Comparison of ENCODE assay signal across 12 cellular contexts in genomic region chr1:6484826-6485139, GRCh38. TPM values are rescaled to one million over a fixed set of nuclear protein-coding genes. Genes with fewer than 3 reads are reported as not detected.
A peak's percentile ranks its signal among the peaks of the same experiment; 100 is the strongest.
DNase-seq lines count a peak whose midpoint lies in the region; ATAC-seq and TF ChIP-seq lines count a peak whose summit lies in the region.
"Had no signal": no experiment of that assay in that cellular context is flagged by ENCODE, and none has a peak within 500 bp of the region (broad histone marks: within the 10 kb centered on the region; RNA-seq: fewer than 3 reads in every experiment).

No MANE protein-coding gene starts in this region.

- DNase-seq in breast epithelium (ENCODE audit: low spot score in 2 of 2) (no peak), MCF 10A (ENCODE audit: unreplicated experiment) (no peak), upper lobe of left lung (no peak), NCI-H524 treated with DMSO at 0.1 percent for 48 hours (lab: John Stamatoyannopoulos, UW) (no peak)
- no peak for DNase-seq in activated CD8-positive, alpha-beta T cell treated with anti-CD3 and anti-CD28 coated beads, Interleukin-2, amount 10 ng/mL, durations not matched to agents 7 days and 5 days
- DNase-seq: activated CD4-positive, alpha-beta memory T cell treated with anti-CD3 and anti-CD28 coated beads, Interleukin-2, amount 10 ng/mL, durations not matched to agents 7 days and 5 days; adrenal gland; NCI-H226 had no signal

- 18 to 29% methylated on average over 7 to 12 of the region's 12 CpGs for WGBS in esophagus, 2 donors
- WGBS in mesodermal cell (ENCODE audit: insufficient coverage in 2 of 2), 2 experiments = 18 to 35% methylated on average over 9 of the region's 12 CpGs
- 15 to 24% methylated on average over 5 to 8 of the region's 12 CpGs for WGBS in upper lobe of left lung, 2 donors

- H3K36me3 Mint-ChIP-seq in MCF 10A (ENCODE audit: insufficient read depth, unreplicated experiment) = no peaks in the 10 kb centered on the region
- H3K36me3 Mint-ChIP-seq in activated CD8-positive, alpha-beta T cell treated with anti-CD3 and anti-CD28 coated beads, Interleukin-2, amount 10 ng/mL, durations not matched to agents 7 days and 5 days (ENCODE audit: low read depth) = no peaks in the 10 kb centered on the region

- TF ChIP-seq POLR2A in breast epithelium (IDR thresholded peaks at IDR 0.05) = no peak
- peak in 1 of 4 donors; percentile 18 for TF ChIP-seq POLR2A in upper lobe of left lung (IDR thresholded peaks at IDR 0.05)

- H3K36me3 ChIP-seq in breast epithelium (no peaks in the 10 kb centered on the region), esophagus (ENCODE audit: control insufficient read depth in 2 of 2, insufficient read depth in 2 of 2, low read length in 1 of 2) (no peaks in the 10 kb centered on the region), mesodermal cell (ENCODE audit: control insufficient read depth, insufficient read depth, low read length) (peaks cover 21% of the 10 kb centered on the region), upper lobe of left lung (no peaks in the 10 kb centered on the region)
- H3K36me3 ChIP-seq: adrenal gland had no signal

- peaks cover 0 to 6% of the 10 kb centered on the region in 2 donors for H3K4me1 ChIP-seq in breast epithelium
- peaks cover 3 to 13% of the 10 kb centered on the region in 2 donors for H3K4me1 ChIP-seq in esophagus (ENCODE audit: control insufficient read depth in 2 of 2, insufficient read depth in 2 of 2, low read length in 1 of 2)
- H3K4me1 ChIP-seq in mesodermal cell (ENCODE audit: control insufficient read depth, insufficient read depth, low read length, poor library complexity, severe bottlenecking) = peaks cover 17% of the 10 kb centered on the region
- peaks cover 27 to 46% (median 31%) of the 10 kb centered on the region in 4 donors for H3K4me1 ChIP-seq in upper lobe of left lung

- H3K27me3 ChIP-seq in breast epithelium (no peaks in the 10 kb centered on the region), esophagus (ENCODE audit: control insufficient read depth in 1 of 2, insufficient read depth in 2 of 2, low read length in 2 of 2) (no peaks in the 10 kb centered on the region), upper lobe of left lung (peaks cover 0 to 20% (median 8%) of the 10 kb centered on the region in 4 donors)
- H3K27me3 ChIP-seq: adrenal gland had no signal

- intact Hi-C loops in breast epithelium (cut with DNase I; ENCODE audit: low total_unique reads) = loop anchor here (10.0 kb wide), 1 partner anchor 50 kb away; no protein-coding TSS in a partner anchor
- intact Hi-C loops in MCF 10A (cut with micrococcal nuclease) = loop anchor here (10.0 kb wide), 1 partner anchor 160 kb away; no protein-coding TSS in a partner anchor

- no peak overlapping the region for H3K4me3 Mint-ChIP-seq in MCF 10A (ENCODE audit: unreplicated experiment)
- H3K4me3 Mint-ChIP-seq in activated CD8-positive, alpha-beta T cell treated with anti-CD3 and anti-CD28 coated beads, Interleukin-2, amount 10 ng/mL, durations not matched to agents 7 days and 5 days = no peak overlapping the region
- H3K4me3 Mint-ChIP-seq: activated CD4-positive, alpha-beta memory T cell treated with anti-CD3 and anti-CD28 coated beads, Interleukin-2, amount 10 ng/mL, durations not matched to agents 7 days and 5 days had no signal

- no peak overlapping the region for H3K27ac Mint-ChIP-seq in MCF 10A (ENCODE audit: low read depth, unreplicated experiment)
- H3K27ac Mint-ChIP-seq in activated CD8-positive, alpha-beta T cell treated with anti-CD3 and anti-CD28 coated beads, Interleukin-2, amount 10 ng/mL, durations not matched to agents 7 days and 5 days = no peak overlapping the region
- H3K27ac Mint-ChIP-seq: activated CD4-positive, alpha-beta memory T cell treated with anti-CD3 and anti-CD28 coated beads, Interleukin-2, amount 10 ng/mL, durations not matched to agents 7 days and 5 days had no signal

- H3K9me3 Mint-ChIP-seq in MCF 10A (ENCODE audit: unreplicated experiment) = no peaks in the 10 kb centered on the region
- no peaks in the 10 kb centered on the region for H3K9me3 Mint-ChIP-seq in activated CD8-positive, alpha-beta T cell treated with anti-CD3 and anti-CD28 coated beads, Interleukin-2, amount 10 ng/mL, durations not matched to agents 7 days and 5 days (ENCODE audit: insufficient read depth)
- H3K9me3 Mint-ChIP-seq: activated CD4-positive, alpha-beta memory T cell treated with anti-CD3 and anti-CD28 coated beads, Interleukin-2, amount 10 ng/mL, durations not matched to agents 7 days and 5 days had no signal

- CTCF ChIA-PET in MCF 10A (lab: Yijun Ruan, JAX) = interaction anchor here (1.2 to 2.8 kb wide), 3 partner anchors 8 to 69 kb away, joined by 5 to 23 read pairs (median 6); partner anchors contain the start of genes NOL9 and TAS1R1
- CTCF ChIA-PET in activated CD8-positive, alpha-beta T cell treated with anti-CD3 and anti-CD28 coated beads, Interleukin-2, amount 10 ng/mL, durations not matched to agents 7 days and 5 days (lab: Charles Lee) = interaction anchor here (1.7 to 2.1 kb wide), 2 partner anchors 11 to 162 kb away, joined by 6 to 8 read pairs; no protein-coding TSS in a partner anchor

- H3K4me3 ChIP-seq in breast epithelium (peak overlapping the region; percentile 44 to 83 (median 56)), esophagus (ENCODE audit: low read depth in 1 of 2, low read length in 2 of 2) (peak overlapping the region; percentile 41 to 49), mesodermal cell (ENCODE audit: extremely low read depth, insufficient read depth, low read length, poor library complexity, severe bottlenecking) (peak overlapping the region; percentile 60), upper lobe of left lung (peak overlapping the region; percentile 32 to 78 (median 62))
- H3K4me3 ChIP-seq: SK-N-MC had no signal

- H3K27me3 Mint-ChIP-seq in MCF 10A (ENCODE audit: insufficient read depth, unreplicated experiment) = no peaks in the 10 kb centered on the region
- peaks cover 35% of the 10 kb centered on the region for H3K27me3 Mint-ChIP-seq in activated CD8-positive, alpha-beta T cell treated with anti-CD3 and anti-CD28 coated beads, Interleukin-2, amount 10 ng/mL, durations not matched to agents 7 days and 5 days (ENCODE audit: low read depth)

- TF ChIP-seq EP300 in upper lobe of left lung (IDR thresholded peaks at IDR 0.05) = no peak

- POLR2A ChIA-PET in MCF 10A (lab: Yijun Ruan, JAX) = no interaction called here
- POLR2A ChIA-PET in activated CD8-positive, alpha-beta T cell treated with anti-CD3 and anti-CD28 coated beads, Interleukin-2, amount 10 ng/mL, durations not matched to agents 7 days and 5 days (lab: Charles Lee) = no interaction called here

- H3K9me3 ChIP-seq in breast epithelium (no peaks in the 10 kb centered on the region), esophagus (ENCODE audit: control insufficient read depth in 2 of 2, insufficient read depth in 1 of 2, low read depth in 1 of 2, low read length in 1 of 2) (no peaks in the 10 kb centered on the region), mesodermal cell (ENCODE audit: control insufficient read depth, low read length) (no peaks in the 10 kb centered on the region), upper lobe of left lung (no peaks in the 10 kb centered on the region)
- H3K9me3 ChIP-seq: adrenal gland had no signal

- peak overlapping the region in 1 of 2 donors; percentile 13 for H3K27ac ChIP-seq in breast epithelium
- no peak overlapping the region for H3K27ac ChIP-seq in esophagus (ENCODE audit: low read depth in 2 of 2, low read length in 1 of 2)
- H3K27ac ChIP-seq in mesodermal cell (ENCODE audit: low read depth, low read length, severe bottlenecking) = no peak overlapping the region
- H3K27ac ChIP-seq in upper lobe of left lung = peak overlapping the region; percentile 56 to 88 (median 78)
- H3K27ac ChIP-seq: SK-N-MC had no signal

- peaks cover 24% of the 10 kb centered on the region for H3K4me1 Mint-ChIP-seq in MCF 10A (ENCODE audit: insufficient read depth, unreplicated experiment)
- peaks cover 11% of the 10 kb centered on the region for H3K4me1 Mint-ChIP-seq in activated CD8-positive, alpha-beta T cell treated with anti-CD3 and anti-CD28 coated beads, Interleukin-2, amount 10 ng/mL, durations not matched to agents 7 days and 5 days (ENCODE audit: low read depth)

- ATAC-seq in upper lobe of left lung (ENCODE audit: low FRiP score in 2 of 2) (no peak), GM21526 (IDR thresholded peaks at IDR 0.05; ENCODE audit: low FRiP score, unreplicated experiment) (no peak)
- no peak for ATAC-seq in activated CD8-positive, alpha-beta T cell treated with anti-CD3 and anti-CD28 coated beads, Interleukin-2, amount 10 ng/mL, durations not matched to agents 7 days and 5 days

- BruUV-seq in MCF 10A (replicated peaks; lab: Mats Ljungman, UMichigan) = no TSS peak

- TF ChIP-seq CTCF in breast epithelium (IDR thresholded peaks at IDR 0.05) (no peak), MCF 10A (IDR thresholded peaks at IDR 0.05; ENCODE audit: unreplicated experiment) (no peak), upper lobe of left lung (IDR thresholded peaks at IDR 0.05) (no peak)

RNA-seq across cellular contexts. Expression of gene PLEKHG5, which starts 6.7 kb away (rescaled TPM):
- 10 to 100 TPM in 2 of 3 donors, 1 to 10 TPM in 1; 7.0 to 12.0 (median 11.8) TPM for total RNA-seq in breast epithelium
- 32.3 and 35.9 TPM in 2 replicates for total RNA-seq in MCF 10A (2022)
- 10 to 100 TPM; 18.5 to 28.0 TPM for polyA plus RNA-seq in esophagus
- polyA plus RNA-seq in mesodermal cell (2013, experiment 1 of 2) = 27.1 TPM
- polyA plus RNA-seq in mesodermal cell (2013, experiment 2 of 2) = 23.0 TPM
- 10 to 100 TPM in 5 of 6 donors, 1 to 10 TPM in 1; 5.0 to 31.4 (median 12.6) TPM for total RNA-seq in upper lobe of left lung
- total RNA-seq in activated CD8-positive, alpha-beta T cell treated with anti-CD3 and anti-CD28 coated beads, Interleukin-2, amount 10 ng/mL, durations not matched to agents 7 days and 5 days = 1 to 10 TPM; 2.2 to 2.8 TPM

RNA-seq across cellular contexts. Expression of gene TNFRSF25, which starts 18.8 kb away (rescaled TPM):
- total RNA-seq in breast epithelium (10 to 100 TPM in 2 of 3 donors, 1 to 10 TPM in 1; 3.8 to 13.1 (median 12.4) TPM), MCF 10A (2022) (27.6 and 33.7 TPM in 2 replicates), upper lobe of left lung (10 to 100 TPM in 4 of 6 donors, 1 to 10 TPM in 2; 4.6 to 51.3 (median 14.0) TPM)
- 10 to 100 TPM; 23.9 to 53.9 TPM for polyA plus RNA-seq in esophagus
- 30.6 TPM for polyA plus RNA-seq in mesodermal cell (2013, experiment 1 of 2)
- 24.6 TPM for polyA plus RNA-seq in mesodermal cell (2013, experiment 2 of 2)
- 10 to 100 TPM; 47.7 to 55.8 TPM for total RNA-seq in activated CD8-positive, alpha-beta T cell treated with anti-CD3 and anti-CD28 coated beads, Interleukin-2, amount 10 ng/mL, durations not matched to agents 7 days and 5 days

Comparison
In these comparisons a context has a peak if more than half of its experiments do, and no peak if none do; other contexts are left out.
1. H3K27ac ChIP-seq: peak in upper lobe of left lung (4 of 4); none in esophagus (0 of 2) and mesodermal cell (single experiment).
2. Peak in every context shown above with its lines, with median percentiles within 50 percentile points of each other: H3K4me3 ChIP-seq.